In genomic region chr21:36126621-36127110, GRCh38 we compare ENCODE assay signal across 16 cellular contexts. TPM values are rescaled to one million over a fixed set of nuclear protein-coding genes. Genes with fewer than 3 reads are reported as not detected.
DNase-seq lines count a peak whose midpoint lies in the region; ATAC-seq and TF ChIP-seq lines count a peak whose summit lies in the region.
"Had no signal": no experiment of that assay in that cellular context is flagged by ENCODE, and none has a peak within 500 bp of the region (broad histone marks: within the 10 kb centered on the region; RNA-seq: fewer than 3 reads in every experiment).

No MANE protein-coding gene starts in this region.

- peak overlapping the region; percentile 92 to 93 (median 93) for H3K27ac ChIP-seq in esophagus squamous epithelium
- H3K27ac ChIP-seq in suprapubic skin, result peak overlapping the region; percentile 87
- H3K27ac ChIP-seq: SJCRH30 had no signal

- no peak overlapping the region for H3K4me3 Mint-ChIP-seq in T-helper 17 cell

- TF ChIP-seq CTCF in esophagus squamous epithelium (IDR thresholded peaks at IDR 0.05) (no peak), suprapubic skin (IDR thresholded peaks at IDR 0.05) (no peak)

- H3K36me3 Mint-ChIP-seq in T-helper 17 cell (ENCODE audit: low read depth), result no peaks in the 10 kb centered on the region

- intact Hi-C loops in esophagus squamous epithelium (cut with DNase I) (no loop called here), left ventricle myocardium superior (cut with micrococcal nuclease) (no loop called here)

- peak; percentile 51 for DNase-seq in HPDE6-E6E7 (ENCODE audit: extremely low spot score)
- DNase-seq in T-helper 17 cell, result no peak
- DNase-seq in esophagus squamous epithelium (lab: John Stamatoyannopoulos, UW), result no peak
- peak in 1 of 2 donors; percentile 34 for DNase-seq in suprapubic skin (ENCODE audit: low spot score in 2 of 2)
- DNase-seq in NCI-H128 (lab: John Stamatoyannopoulos, UW; ENCODE audit: unreplicated experiment), result no peak
- no peak for DNase-seq in left ventricle myocardium superior
- DNase-seq: CD8-positive, alpha-beta memory T cell; GF-D8; HCEC 1CT; MV-4-11; NCI-H1436 treated with DMSO at 0.1 percent for 48 hours; NCI-H2081; NCI-H524; RPMI8226 had no signal

- peak overlapping the region; percentile 19 for H3K27ac Mint-ChIP-seq in T-helper 17 cell

- H3K36me3 ChIP-seq in esophagus squamous epithelium, result no peaks in the 10 kb centered on the region
- H3K36me3 ChIP-seq in suprapubic skin, result no peaks in the 10 kb centered on the region
- H3K36me3 ChIP-seq: SJCRH30 had no signal

- H3K4me1 ChIP-seq in esophagus squamous epithelium (peaks cover 27 to 67% (median 43%) of the 10 kb centered on the region in 3 donors), suprapubic skin (peaks cover 52% of the 10 kb centered on the region)

- ATAC-seq in T-helper 17 cell (no peak), HG03520 (IDR thresholded peaks at IDR 0.05; ENCODE audit: unreplicated experiment) (no peak), left ventricle myocardium superior (no peak)

- TF ChIP-seq EP300 in suprapubic skin (IDR thresholded peaks at IDR 0.05), result no peak

- 62 to 63% methylated on average over 5 of the region's 5 CpGs for WGBS in esophagus squamous epithelium, 2 donors
- WGBS in suprapubic skin, result 86% methylated on average over 5 of the region's 5 CpGs

- H3K4me1 Mint-ChIP-seq in T-helper 17 cell, result peaks cover 24% of the 10 kb centered on the region

- H3K27me3 ChIP-seq in esophagus squamous epithelium (no peaks in the 10 kb centered on the region), suprapubic skin (no peaks in the 10 kb centered on the region)
- H3K27me3 ChIP-seq: SJCRH30 had no signal

- H3K27me3 Mint-ChIP-seq in T-helper 17 cell, result no peaks in the 10 kb centered on the region

- H3K4me3 ChIP-seq in esophagus squamous epithelium (peak overlapping the region in 2 of 4 donors; percentile 4 to 7), suprapubic skin (no peak overlapping the region)
- H3K4me3 ChIP-seq: SJCRH30 had no signal

- H3K9me3 ChIP-seq in T-helper 17 cell (ENCODE audit: control insufficient read depth, low read length, poor library complexity, severe bottlenecking) (no peaks in the 10 kb centered on the region), esophagus squamous epithelium (no peaks in the 10 kb centered on the region), suprapubic skin (no peaks in the 10 kb centered on the region)
- H3K9me3 ChIP-seq: SJCRH30 had no signal

- TF ChIP-seq POLR2A in esophagus squamous epithelium (IDR thresholded peaks at IDR 0.05), result no peak
- TF ChIP-seq POLR2A in suprapubic skin (IDR thresholded peaks at IDR 0.05), result no peak

RNA-seq across cellular contexts. Expression of gene CBR3, which starts 8.2 kb away (rescaled TPM):
- total RNA-seq in T-helper 17 cell, result 1 to 10 TPM; 2.2 to 3.1 TPM
- 100 to 1,000 TPM in 3 of 4 donors, 10 to 100 TPM in 1; 67.3 to 158 (median 122) TPM for total RNA-seq in esophagus squamous epithelium
- total RNA-seq in suprapubic skin, result 10 to 100 TPM; 24.9 to 45.2 (median 32.0) TPM
- total RNA-seq in left ventricle myocardium superior, result 2.6 TPM

RNA-seq across cellular contexts. Expression of gene DOP1B, which starts 30.0 kb away (rescaled TPM):
- total RNA-seq in T-helper 17 cell (10 to 100 TPM; 25.3 to 35.0 TPM), esophagus squamous epithelium (10 to 100 TPM; 18.5 to 36.7 (median 26.2) TPM), suprapubic skin (10 to 100 TPM; 23.8 to 49.6 (median 34.8) TPM), left ventricle myocardium superior (15.8 TPM)

RNA-seq across cellular contexts. Expression of gene CBR1, which starts 56.8 kb away (rescaled TPM):
- total RNA-seq in T-helper 17 cell (1 to 10 TPM; 4.2 to 6.3 TPM), esophagus squamous epithelium (100 to 1,000 TPM; 320 to 932 (median 584) TPM), suprapubic skin (100 to 1,000 TPM; 205 to 450 (median 302) TPM), left ventricle myocardium superior (25.8 TPM)
- total RNA-seq: SJCRH30 had no signal
